Comparison of ENCODE assay signal across 8 cellular contexts in genomic region chr1:230068952-230069684, GRCh38. TPM values are rescaled to one million over a fixed set of nuclear protein-coding genes. Genes with fewer than 3 reads are reported as not detected.
DNase-seq lines count a peak whose midpoint lies in the region; ATAC-seq, FAIRE-seq and TF ChIP-seq lines count a peak whose summit lies in the region.

No MANE protein-coding gene starts in this region.

- H3K36me3 ChIP-seq in Caco-2 (ENCODE audit: control insufficient read depth, insufficient read depth, low read length), result no peaks in the 10 kb centered on the region
- no peaks in the 10 kb centered on the region for H3K36me3 ChIP-seq in gastroesophageal sphincter
- H3K36me3 ChIP-seq in small intestine (ENCODE audit: control insufficient read depth in 2 of 2, insufficient read depth in 2 of 2, low read length in 2 of 2), result no peaks in the 10 kb centered on the region

- intact Hi-C loops in Caco-2 (cut with micrococcal nuclease; ENCODE audit: unreplicated experiment) (loop anchor here (2.0 to 5.0 kb wide), 4 partner anchors 36 to 148 kb away; no protein-coding TSS in a partner anchor), activated B cell treated with CpG ODN at 0.5 μM for 24 hours (cut with micrococcal nuclease) (loop anchor here (5.0 kb wide), 2 partner anchors 233 to 512 kb away; partner anchors contain the start of gene ABCB10)

- H3K36me3 Mint-ChIP-seq in Caco-2 (ENCODE audit: insufficient read depth, unreplicated experiment) (no peaks in the 10 kb centered on the region), HFFc6 (ENCODE audit: low read depth) (no peaks in the 10 kb centered on the region), activated B cell treated with CpG ODN at 0.5 μM for 24 hours (ENCODE audit: low read depth) (peaks cover 25% of the 10 kb centered on the region)

- no peak overlapping the region for H3K27ac Mint-ChIP-seq in Caco-2 (ENCODE audit: unreplicated experiment)
- peak overlapping the region; percentile 86 for H3K27ac Mint-ChIP-seq in HFFc6
- peak overlapping the region; percentile 80 for H3K27ac Mint-ChIP-seq in activated B cell treated with CpG ODN at 0.5 μM for 24 hours

- H3K9me3 ChIP-seq in Caco-2, result no peaks in the 10 kb centered on the region
- no peaks in the 10 kb centered on the region for H3K9me3 ChIP-seq in gastroesophageal sphincter
- H3K9me3 ChIP-seq in small intestine (ENCODE audit: control insufficient read depth, low read depth), result no peaks in the 10 kb centered on the region

- WGBS in gastroesophageal sphincter (ENCODE audit: low coverage in 1 of 2), 2 donors, result 26 to 43% methylated on average over 13 of the region's 13 CpGs
- whole genome bisulfite sequencing in small intestine, 3 donors, result 15 to 44% (median 24%) methylated on average over 13 of the region's 13 CpGs

- ATAC-seq in activated B cell treated with CpG ODN at 0.5 μM for 24 hours (ENCODE audit: low read depth) (no peak), gastroesophageal sphincter (no peak), HG02938 (IDR thresholded peaks at IDR 0.05; ENCODE audit: unreplicated experiment) (no peak), HG02981 (IDR thresholded peaks at IDR 0.05; ENCODE audit: unreplicated experiment) (no peak)

- H3K9me3 Mint-ChIP-seq in Caco-2 (ENCODE audit: unreplicated experiment) (peaks cover 5% of the 10 kb centered on the region), HFFc6 (no peaks in the 10 kb centered on the region), activated B cell treated with CpG ODN at 0.5 μM for 24 hours (no peaks in the 10 kb centered on the region)

- H3K27me3 Mint-ChIP-seq in Caco-2 (ENCODE audit: insufficient read depth, unreplicated experiment) (no peaks in the 10 kb centered on the region), HFFc6 (ENCODE audit: insufficient read depth) (peaks cover 3% of the 10 kb centered on the region), activated B cell treated with CpG ODN at 0.5 μM for 24 hours (no peaks in the 10 kb centered on the region)

- H3K4me1 Mint-ChIP-seq in Caco-2 (ENCODE audit: low read depth, unreplicated experiment) (peaks cover 17% of the 10 kb centered on the region), HFFc6 (ENCODE audit: low read depth) (peaks cover 70% of the 10 kb centered on the region), activated B cell treated with CpG ODN at 0.5 μM for 24 hours (peaks cover 64% of the 10 kb centered on the region)

- no peak for DNase-seq in Caco-2
- no peak for DNase-seq in HFFc6
- DNase-seq in activated B cell treated with CpG ODN at 0.5 μM for 24 hours, result no peak
- DNase-seq in small intestine, result peak; percentile 43
- no peak for DNase-seq in 8988T

- peak overlapping the region in 3 of 4 donors; percentile 95 to 98 (median 96) for H3K27ac ChIP-seq in gastroesophageal sphincter
- H3K27ac ChIP-seq in small intestine (ENCODE audit: low read depth in 1 of 2, low read length in 1 of 2), result no peak overlapping the region

- no peak for TF ChIP-seq POLR2A in gastroesophageal sphincter (IDR thresholded peaks at IDR 0.05)

- BruUV-seq in Caco-2 (replicated peaks; lab: Mats Ljungman, UMichigan), result TSS peak; percentile 34

- TF ChIP-seq CTCF in Caco-2 (IDR thresholded peaks at IDR 0.05; ENCODE audit: insufficient read depth in 1 of 2, low read depth in 1 of 2, low read length in 1 of 2, severe bottlenecking in 1 of 2, unreplicated experiment in 1 of 2) (no peak), HFFc6 (IDR thresholded peaks at IDR 0.05) (no peak), activated B cell treated with CpG ODN at 0.5 μM for 24 hours (IDR thresholded peaks at IDR 0.05) (no peak), gastroesophageal sphincter (IDR thresholded peaks at IDR 0.05) (peak in 1 of 4 experiments; percentile 36)

- no peak for FAIRE-seq in small intestine (lab: Jason Lieb, UNC)

- H3K4me3 Mint-ChIP-seq in Caco-2 (ENCODE audit: unreplicated experiment), result peak overlapping the region; percentile 93
- H3K4me3 Mint-ChIP-seq in HFFc6, result peak overlapping the region; percentile 92
- H3K4me3 Mint-ChIP-seq in activated B cell treated with CpG ODN at 0.5 μM for 24 hours, result peak overlapping the region; percentile 95

- H3K27me3 ChIP-seq in Caco-2 (replicated peaks; ENCODE audit: control insufficient read depth, insufficient read depth, low read length) (no peaks in the 10 kb centered on the region), gastroesophageal sphincter (no peaks in the 10 kb centered on the region), small intestine (ENCODE audit: control insufficient read depth in 2 of 2, insufficient read depth in 2 of 2, low read length in 2 of 2) (no peaks in the 10 kb centered on the region)

- CTCF ChIA-PET in Caco-2 (lab: Charles Lee) (no interaction called here), activated B cell treated with CpG ODN at 0.5 μM for 24 hours (lab: Charles Lee) (no interaction called here)

- H3K4me3 ChIP-seq in Caco-2 (ENCODE audit: low read depth, low read length) (peak overlapping the region; percentile 93), gastroesophageal sphincter (peak overlapping the region; percentile 59 to 98), small intestine (ENCODE audit: low read depth in 1 of 2, low read length in 2 of 2) (peak overlapping the region; percentile 38 to 94)

- TF ChIP-seq EP300 in gastroesophageal sphincter (IDR thresholded peaks at IDR 0.05), result no peak

- POLR2A ChIA-PET in Caco-2 (lab: Charles Lee) (no interaction called here), activated B cell treated with CpG ODN at 0.5 μM for 24 hours (lab: Charles Lee) (interaction anchor here (0.6 to 2.2 kb wide), 7 partner anchors 8 to 260 kb away, joined by 3 to 12 read pairs (median 3); no protein-coding TSS in a partner anchor)

- H3K4me1 ChIP-seq in Caco-2 (peaks cover 6% of the 10 kb centered on the region; the same call in 1 of the 2 replicates), gastroesophageal sphincter (peaks cover 5 to 70% (median 28%) of the 10 kb centered on the region in 3 donors), small intestine (ENCODE audit: control insufficient read depth in 2 of 2, insufficient read depth in 1 of 2, low read depth in 1 of 2, low read length in 1 of 2) (peaks cover 1 to 15% of the 10 kb centered on the region in 2 donors)

RNA-seq across cellular contexts. Expression of gene GALNT2, which starts 2.1 kb away (rescaled TPM):
- total RNA-seq in Caco-2 (2022) (54.3 and 62.2 TPM in 2 replicates), activated B cell treated with CpG ODN at 0.5 μM for 24 hours (99.8 and 108 TPM in 2 replicates), gastroesophageal sphincter (100 to 1,000 TPM in 3 of 4 donors, 10 to 100 TPM in 1; 95.3 to 160 (median 134) TPM)
- 100 to 1,000 TPM; 174 to 194 (median 181) TPM for total RNA-seq in HFFc6 (2021; fragmentation: NEBNext Ultra II Directional; extraction: Animal tissue kit (Norgen Biotek cat#: 25700))
- 10 to 100 TPM; 10.8 to 33.9 (median 12.7) TPM for polyA plus RNA-seq in small intestine

Comparison
In these comparisons a context has a peak if more than half of its experiments do, and no peak if none do; other contexts are left out.
1. H3K27ac ChIP-seq: peak in gastroesophageal sphincter (3 of 4); none in small intestine (0 of 2).
2. Peak in every context shown above with its lines, with median percentiles within 50 percentile points of each other: H3K4me3 ChIP-seq and H3K4me3 Mint-ChIP-seq.